1 cellular context compared by ENCODE assay signal in the genomic region with DNA sequence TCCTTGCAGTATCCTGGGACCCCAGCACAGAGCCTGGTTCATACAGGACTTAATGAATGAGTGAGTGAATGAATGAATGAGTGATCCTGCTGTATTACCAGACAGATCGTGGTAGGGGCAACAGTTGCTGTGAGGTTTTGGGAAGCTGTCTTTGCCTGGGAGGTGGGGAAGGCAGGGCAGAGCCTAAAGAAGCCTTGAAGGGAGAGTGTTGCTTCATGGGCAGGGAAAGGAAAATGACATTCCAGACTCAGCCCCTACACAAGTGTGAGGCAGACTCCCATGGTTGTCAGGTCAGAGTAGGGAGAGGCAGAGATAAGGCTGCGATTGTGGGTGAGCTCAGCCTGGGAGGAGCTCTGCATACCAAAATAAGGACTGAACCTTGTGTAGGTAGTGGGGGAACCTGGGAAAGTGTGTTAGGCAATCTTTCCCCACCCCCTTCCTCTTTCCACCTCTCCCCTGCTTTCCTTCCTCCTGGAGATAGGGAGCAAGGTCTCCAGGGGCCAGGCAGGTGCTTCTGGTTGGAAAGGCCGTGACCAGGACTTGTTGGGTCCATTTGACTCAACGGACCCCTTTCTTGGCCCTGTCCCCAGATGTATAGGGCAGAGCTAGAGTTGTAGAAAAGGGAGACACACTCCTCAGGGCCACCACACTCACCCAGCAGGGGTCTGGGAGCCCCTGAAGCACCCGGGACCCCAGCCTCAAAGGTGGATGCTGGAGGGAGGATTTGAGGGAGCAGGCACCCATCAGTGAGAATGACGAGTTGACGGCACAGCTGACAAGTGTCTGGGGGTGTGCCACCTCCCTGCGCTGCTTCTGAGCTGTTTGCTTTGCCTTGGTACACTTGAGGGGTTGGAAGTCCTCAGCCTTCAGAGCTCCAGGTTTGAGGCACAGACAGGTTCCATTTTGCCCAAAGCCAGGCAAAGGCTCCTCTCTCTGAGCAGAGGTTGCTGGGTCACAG.
A peak's percentile ranks its signal among the peaks of the same experiment; 100 is the strongest.
TF ChIP-seq lines count a peak whose summit lies in the region.

No MANE protein-coding gene starts in this region.

TF ChIP-seq in HepG2, 621 proteins besides CTCF, POLR2A, EP300 and RAD21 (continued from another document and continues in another):
- TF ChIP-seq, protein P1, sequence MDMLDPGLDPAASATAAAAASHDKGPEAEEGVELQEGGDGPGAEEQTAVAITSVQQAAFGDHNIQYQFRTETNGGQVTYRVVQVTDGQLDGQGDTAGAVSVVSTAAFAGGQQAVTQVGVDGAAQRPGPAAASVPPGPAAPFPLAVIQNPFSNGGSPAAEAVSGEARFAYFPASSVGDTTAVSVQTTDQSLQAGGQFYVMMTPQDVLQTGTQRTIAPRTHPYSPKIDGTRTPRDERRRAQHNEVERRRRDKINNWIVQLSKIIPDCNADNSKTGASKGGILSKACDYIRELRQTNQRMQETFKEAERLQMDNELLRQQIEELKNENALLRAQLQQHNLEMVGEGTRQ (IDR thresholded peaks at IDR 0.05; ENCODE audit: low read depth, low read length): no peak
- TF ChIP-seq, protein P1 (CRISPR knock-in tag; IDR thresholded peaks at IDR 0.05; ENCODE audit: borderline replicate concordance): no peak
- TF ChIP-seq, protein P2, sequence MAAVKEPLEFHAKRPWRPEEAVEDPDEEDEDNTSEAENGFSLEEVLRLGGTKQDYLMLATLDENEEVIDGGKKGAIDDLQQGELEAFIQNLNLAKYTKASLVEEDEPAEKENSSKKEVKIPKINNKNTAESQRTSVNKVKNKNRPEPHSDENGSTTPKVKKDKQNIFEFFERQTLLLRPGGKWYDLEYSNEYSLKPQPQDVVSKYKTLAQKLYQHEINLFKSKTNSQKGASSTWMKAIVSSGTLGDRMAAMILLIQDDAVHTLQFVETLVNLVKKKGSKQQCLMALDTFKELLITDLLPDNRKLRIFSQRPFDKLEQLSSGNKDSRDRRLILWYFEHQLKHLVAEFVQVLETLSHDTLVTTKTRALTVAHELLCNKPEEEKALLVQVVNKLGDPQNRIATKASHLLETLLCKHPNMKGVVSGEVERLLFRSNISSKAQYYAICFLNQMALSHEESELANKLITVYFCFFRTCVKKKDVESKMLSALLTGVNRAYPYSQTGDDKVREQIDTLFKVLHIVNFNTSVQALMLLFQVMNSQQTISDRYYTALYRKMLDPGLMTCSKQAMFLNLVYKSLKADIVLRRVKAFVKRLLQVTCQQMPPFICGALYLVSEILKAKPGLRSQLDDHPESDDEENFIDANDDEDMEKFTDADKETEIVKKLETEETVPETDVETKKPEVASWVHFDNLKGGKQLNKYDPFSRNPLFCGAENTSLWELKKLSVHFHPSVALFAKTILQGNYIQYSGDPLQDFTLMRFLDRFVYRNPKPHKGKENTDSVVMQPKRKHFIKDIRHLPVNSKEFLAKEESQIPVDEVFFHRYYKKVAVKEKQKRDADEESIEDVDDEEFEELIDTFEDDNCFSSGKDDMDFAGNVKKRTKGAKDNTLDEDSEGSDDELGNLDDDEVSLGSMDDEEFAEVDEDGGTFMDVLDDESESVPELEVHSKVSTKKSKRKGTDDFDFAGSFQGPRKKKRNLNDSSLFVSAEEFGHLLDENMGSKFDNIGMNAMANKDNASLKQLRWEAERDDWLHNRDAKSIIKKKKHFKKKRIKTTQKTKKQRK (IDR thresholded peaks at IDR 0.05; ENCODE audit: low read length): no peak
- TF ChIP-seq FOXC1 (CRISPR knock-in tag; IDR thresholded peaks at IDR 0.05; ENCODE audit: borderline replicate concordance): no peak
- peak; percentile 88 for TF ChIP-seq DPF2 (CRISPR knock-in tag; IDR thresholded peaks at IDR 0.05; ENCODE audit: borderline replicate concordance, low read depth)
- no peak for TF ChIP-seq ZNF550 (CRISPR knock-in tag; IDR thresholded peaks at IDR 0.05; ENCODE audit: borderline replicate concordance)
- TF ChIP-seq, protein P3, sequence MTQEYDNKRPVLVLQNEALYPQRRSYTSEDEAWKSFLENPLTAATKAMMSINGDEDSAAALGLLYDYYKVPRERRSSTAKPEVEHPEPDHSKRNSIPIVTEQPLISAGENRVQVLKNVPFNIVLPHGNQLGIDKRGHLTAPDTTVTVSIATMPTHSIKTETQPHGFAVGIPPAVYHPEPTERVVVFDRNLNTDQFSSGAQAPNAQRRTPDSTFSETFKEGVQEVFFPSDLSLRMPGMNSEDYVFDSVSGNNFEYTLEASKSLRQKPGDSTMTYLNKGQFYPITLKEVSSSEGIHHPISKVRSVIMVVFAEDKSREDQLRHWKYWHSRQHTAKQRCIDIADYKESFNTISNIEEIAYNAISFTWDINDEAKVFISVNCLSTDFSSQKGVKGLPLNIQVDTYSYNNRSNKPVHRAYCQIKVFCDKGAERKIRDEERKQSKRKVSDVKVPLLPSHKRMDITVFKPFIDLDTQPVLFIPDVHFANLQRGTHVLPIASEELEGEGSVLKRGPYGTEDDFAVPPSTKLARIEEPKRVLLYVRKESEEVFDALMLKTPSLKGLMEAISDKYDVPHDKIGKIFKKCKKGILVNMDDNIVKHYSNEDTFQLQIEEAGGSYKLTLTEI (CRISPR knock-in tag; conservative IDR thresholded peaks at IDR 0.05): no peak
- no peak; the same call in 1 of the 2 replicates for TF ChIP-seq GZF1 (CRISPR knock-in tag; IDR thresholded peaks at IDR 0.05)
- TF ChIP-seq KMT2B (CRISPR knock-in tag; IDR thresholded peaks at IDR 0.05): peak; percentile 50; the same call in 1 of the 2 replicates
- TF ChIP-seq SALL1 (CRISPR knock-in tag; IDR thresholded peaks at IDR 0.05): peak; percentile 88
- no peak for TF ChIP-seq KLF12 (CRISPR knock-in tag; IDR thresholded peaks at IDR 0.05; ENCODE audit: borderline replicate concordance)
- TF ChIP-seq, protein P4, sequence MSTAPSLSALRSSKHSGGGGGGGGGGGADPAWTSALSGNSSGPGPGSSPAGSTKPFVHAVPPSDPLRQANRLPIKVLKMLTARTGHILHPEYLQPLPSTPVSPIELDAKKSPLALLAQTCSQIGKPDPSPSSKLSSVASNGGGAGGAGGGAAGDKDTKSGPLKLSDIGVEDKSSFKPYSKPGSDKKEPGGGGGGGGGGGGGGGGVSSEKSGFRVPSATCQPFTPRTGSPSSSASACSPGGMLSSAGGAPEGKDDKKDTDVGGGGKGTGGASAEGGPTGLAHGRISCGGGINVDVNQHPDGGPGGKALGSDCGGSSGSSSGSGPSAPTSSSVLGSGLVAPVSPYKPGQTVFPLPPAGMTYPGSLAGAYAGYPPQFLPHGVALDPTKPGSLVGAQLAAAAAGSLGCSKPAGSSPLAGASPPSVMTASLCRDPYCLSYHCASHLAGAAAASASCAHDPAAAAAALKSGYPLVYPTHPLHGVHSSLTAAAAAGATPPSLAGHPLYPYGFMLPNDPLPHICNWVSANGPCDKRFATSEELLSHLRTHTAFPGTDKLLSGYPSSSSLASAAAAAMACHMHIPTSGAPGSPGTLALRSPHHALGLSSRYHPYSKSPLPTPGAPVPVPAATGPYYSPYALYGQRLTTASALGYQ (CRISPR knock-in tag; IDR thresholded peaks at IDR 0.05): no peak
- TF ChIP-seq, protein P5, sequence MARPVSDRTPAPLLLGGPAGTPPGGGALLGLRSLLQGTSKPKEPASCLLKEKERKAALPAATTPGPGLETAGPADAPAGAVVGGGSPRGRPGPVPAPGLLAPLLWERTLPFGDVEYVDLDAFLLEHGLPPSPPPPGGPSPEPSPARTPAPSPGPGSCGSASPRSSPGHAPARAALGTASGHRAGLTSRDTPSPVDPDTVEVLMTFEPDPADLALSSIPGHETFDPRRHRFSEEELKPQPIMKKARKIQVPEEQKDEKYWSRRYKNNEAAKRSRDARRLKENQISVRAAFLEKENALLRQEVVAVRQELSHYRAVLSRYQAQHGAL (CRISPR knock-in tag; IDR thresholded peaks at IDR 0.05; ENCODE audit: not compliant biosample characterization): no peak
- no peak for TF ChIP-seq TSC22D2 (CRISPR knock-in tag; IDR thresholded peaks at IDR 0.05; ENCODE audit: borderline replicate concordance)
- TF ChIP-seq, protein P6, sequence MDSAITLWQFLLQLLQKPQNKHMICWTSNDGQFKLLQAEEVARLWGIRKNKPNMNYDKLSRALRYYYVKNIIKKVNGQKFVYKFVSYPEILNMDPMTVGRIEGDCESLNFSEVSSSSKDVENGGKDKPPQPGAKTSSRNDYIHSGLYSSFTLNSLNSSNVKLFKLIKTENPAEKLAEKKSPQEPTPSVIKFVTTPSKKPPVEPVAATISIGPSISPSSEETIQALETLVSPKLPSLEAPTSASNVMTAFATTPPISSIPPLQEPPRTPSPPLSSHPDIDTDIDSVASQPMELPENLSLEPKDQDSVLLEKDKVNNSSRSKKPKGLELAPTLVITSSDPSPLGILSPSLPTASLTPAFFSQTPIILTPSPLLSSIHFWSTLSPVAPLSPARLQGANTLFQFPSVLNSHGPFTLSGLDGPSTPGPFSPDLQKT (CRISPR knock-in tag; IDR thresholded peaks at IDR 0.05; ENCODE audit: borderline replicate concordance): no peak
- TF ChIP-seq ZMYM2 (CRISPR knock-in tag; IDR thresholded peaks at IDR 0.05): no peak
- no peak for TF ChIP-seq ZFP36L2 (CRISPR knock-in tag; IDR thresholded peaks at IDR 0.05)
- TF ChIP-seq ZNF709 (CRISPR knock-in tag; IDR thresholded peaks at IDR 0.05): peak; percentile 27; the same call in 1 of the 2 replicates
- TF ChIP-seq, protein P7, sequence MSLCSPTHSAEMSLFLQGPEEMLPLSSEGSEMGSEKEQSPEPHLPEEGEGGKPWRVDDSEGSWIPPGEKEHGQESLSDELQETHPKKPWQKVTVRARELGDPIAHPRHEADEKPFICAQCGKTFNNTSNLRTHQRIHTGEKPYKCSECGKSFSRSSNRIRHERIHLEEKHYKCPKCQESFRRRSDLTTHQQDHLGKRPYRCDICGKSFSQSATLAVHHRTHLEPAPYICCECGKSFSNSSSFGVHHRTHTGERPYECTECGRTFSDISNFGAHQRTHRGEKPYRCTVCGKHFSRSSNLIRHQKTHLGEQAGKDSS (CRISPR knock-in tag; IDR thresholded peaks at IDR 0.05; ENCODE audit: borderline replicate concordance, low read depth): 0 out of 2 replicates have a peak, but pooled peaks have one; percentile 16
- TF ChIP-seq, protein P8, sequence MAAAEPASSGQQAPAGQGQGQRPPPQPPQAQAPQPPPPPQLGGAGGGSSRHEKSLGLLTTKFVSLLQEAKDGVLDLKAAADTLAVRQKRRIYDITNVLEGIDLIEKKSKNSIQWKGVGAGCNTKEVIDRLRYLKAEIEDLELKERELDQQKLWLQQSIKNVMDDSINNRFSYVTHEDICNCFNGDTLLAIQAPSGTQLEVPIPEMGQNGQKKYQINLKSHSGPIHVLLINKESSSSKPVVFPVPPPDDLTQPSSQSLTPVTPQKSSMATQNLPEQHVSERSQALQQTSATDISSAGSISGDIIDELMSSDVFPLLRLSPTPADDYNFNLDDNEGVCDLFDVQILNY (CRISPR knock-in tag; conservative IDR thresholded peaks at IDR 0.05): no peak
- peak; percentile 82 for TF ChIP-seq RFXAP (CRISPR knock-in tag; IDR thresholded peaks at IDR 0.05; ENCODE audit: borderline replicate concordance)
- TF ChIP-seq HNRNPH1 (optimal IDR thresholded peaks at IDR 0.05; ENCODE audit: low read depth, low read length): no peak
- no peak for TF ChIP-seq DNMT1 (CRISPR knock-in tag; IDR thresholded peaks at IDR 0.05)
- TF ChIP-seq, protein P9, sequence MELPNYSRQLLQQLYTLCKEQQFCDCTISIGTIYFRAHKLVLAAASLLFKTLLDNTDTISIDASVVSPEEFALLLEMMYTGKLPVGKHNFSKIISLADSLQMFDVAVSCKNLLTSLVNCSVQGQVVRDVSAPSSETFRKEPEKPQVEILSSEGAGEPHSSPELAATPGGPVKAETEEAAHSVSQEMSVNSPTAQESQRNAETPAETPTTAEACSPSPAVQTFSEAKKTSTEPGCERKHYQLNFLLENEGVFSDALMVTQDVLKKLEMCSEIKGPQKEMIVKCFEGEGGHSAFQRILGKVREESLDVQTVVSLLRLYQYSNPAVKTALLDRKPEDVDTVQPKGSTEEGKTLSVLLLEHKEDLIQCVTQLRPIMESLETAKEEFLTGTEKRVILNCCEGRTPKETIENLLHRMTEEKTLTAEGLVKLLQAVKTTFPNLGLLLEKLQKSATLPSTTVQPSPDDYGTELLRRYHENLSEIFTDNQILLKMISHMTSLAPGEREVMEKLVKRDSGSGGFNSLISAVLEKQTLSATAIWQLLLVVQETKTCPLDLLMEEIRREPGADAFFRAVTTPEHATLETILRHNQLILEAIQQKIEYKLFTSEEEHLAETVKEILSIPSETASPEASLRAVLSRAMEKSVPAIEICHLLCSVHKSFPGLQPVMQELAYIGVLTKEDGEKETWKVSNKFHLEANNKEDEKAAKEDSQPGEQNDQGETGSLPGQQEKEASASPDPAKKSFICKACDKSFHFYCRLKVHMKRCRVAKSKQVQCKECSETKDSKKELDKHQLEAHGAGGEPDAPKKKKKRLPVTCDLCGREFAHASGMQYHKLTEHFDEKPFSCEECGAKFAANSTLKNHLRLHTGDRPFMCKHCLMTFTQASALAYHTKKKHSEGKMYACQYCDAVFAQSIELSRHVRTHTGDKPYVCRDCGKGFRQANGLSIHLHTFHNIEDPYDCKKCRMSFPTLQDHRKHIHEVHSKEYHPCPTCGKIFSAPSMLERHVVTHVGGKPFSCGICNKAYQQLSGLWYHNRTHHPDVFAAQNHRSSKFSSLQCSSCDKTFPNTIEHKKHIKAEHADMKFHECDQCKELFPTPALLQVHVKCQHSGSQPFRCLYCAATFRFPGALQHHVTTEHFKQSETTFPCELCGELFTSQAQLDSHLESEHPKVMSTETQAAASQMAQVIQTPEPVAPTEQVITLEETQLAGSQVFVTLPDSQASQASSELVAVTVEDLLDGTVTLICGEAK (IDR thresholded peaks at IDR 0.05): no peak
- TF ChIP-seq, protein P9 (CRISPR knock-in tag; IDR thresholded peaks at IDR 0.05): 0 out of 2 replicates have a peak, but pooled peaks have one; percentile 20
